Comparison of ENCODE assay signal across 27 cellular contexts in genomic region chr3:57420007-57420406, GRCh38.
"Had no signal": no experiment of that assay in that cellular context is flagged by ENCODE, and none has a peak within 500 bp of the region (broad histone marks: within the 10 kb centered on the region; RNA-seq: fewer than 3 reads in every experiment).

No MANE protein-coding gene starts in this region.

- ATAC-seq: effector memory CD8-positive, alpha-beta T cell; esophagus mucosa; foreskin keratinocyte; gastrocnemius medialis; gastroesophageal sphincter; heart left ventricle; heart right ventricle had no signal

- H3K4me1 ChIP-seq: colonic mucosa, esophagus muscularis mucosa, esophagus squamous epithelium, foreskin keratinocyte, gastrocnemius medialis, gastroesophageal sphincter, heart left ventricle, heart right ventricle had no signal

- H3K4me2 ChIP-seq: hepatocyte had no signal

- H2AFZ ChIP-seq: hepatocyte had no signal

- H3K9me3 ChIP-seq: colonic mucosa, esophagus muscularis mucosa, esophagus squamous epithelium, gastrocnemius medialis, gastroesophageal sphincter, heart left ventricle, heart right ventricle had no signal

- H3K27me3 ChIP-seq: colonic mucosa, esophagus muscularis mucosa, esophagus squamous epithelium, gastrocnemius medialis, gastroesophageal sphincter, heart left ventricle, hepatocyte had no signal

- H3K4me3 ChIP-seq: colonic mucosa, coronary artery, dorsolateral prefrontal cortex, esophagus muscularis mucosa, esophagus squamous epithelium, gastrocnemius medialis, gastroesophageal sphincter, heart left ventricle, heart right ventricle, hepatocyte had no signal

- H3K27me3 Mint-ChIP-seq: dendritic cell treated with granulocyte-macrophage colony-stimulating factor and Interleukin-4, amounts not matched to agents 40 ng/mL and 50 ng/mL, for 4 days had no signal

- H3K4me3 Mint-ChIP-seq: dendritic cell treated with granulocyte-macrophage colony-stimulating factor and Interleukin-4, amounts not matched to agents 40 ng/mL and 50 ng/mL, for 4 days; effector memory CD8-positive, alpha-beta T cell; endodermal cell had no signal

- H3K27ac Mint-ChIP-seq: dendritic cell treated with granulocyte-macrophage colony-stimulating factor and Interleukin-4, amounts not matched to agents 40 ng/mL and 50 ng/mL, for 4 days; effector memory CD8-positive, alpha-beta T cell; endodermal cell had no signal

- H3K9me3 Mint-ChIP-seq: dendritic cell treated with granulocyte-macrophage colony-stimulating factor and Interleukin-4, amounts not matched to agents 40 ng/mL and 50 ng/mL, for 4 days; effector memory CD8-positive, alpha-beta T cell; endodermal cell had no signal

- H3K36me3 ChIP-seq: colonic mucosa, esophagus muscularis mucosa, esophagus squamous epithelium, gastrocnemius medialis, gastroesophageal sphincter, heart left ventricle, heart right ventricle had no signal

- H3K27ac ChIP-seq: colonic mucosa, coronary artery, dorsolateral prefrontal cortex, epithelial cell of prostate, esophagus muscularis mucosa, esophagus squamous epithelium, foreskin keratinocyte, gastrocnemius medialis, gastroesophageal sphincter, heart left ventricle, heart right ventricle, hepatocyte had no signal

- DNase-seq: colonic mucosa; cortex of kidney; dermis blood vessel endothelial cell; dorsolateral prefrontal cortex; effector CD4-positive, alpha-beta T cell; effector CD8-positive, alpha-beta T cell; effector memory CD4-positive, alpha-beta T cell; effector memory CD8-positive, alpha-beta T cell; endodermal cell; esophagus squamous epithelium; foreskin fibroblast; foreskin keratinocyte; foreskin melanocyte; gastrocnemius medialis; glutamatergic neuron; head of caudate nucleus; heart left ventricle; heart right ventricle had no signal

- FAIRE-seq: endometrium, endothelial cell of umbilical vein had no signal

- H3K79me2 ChIP-seq: hepatocyte had no signal
